ENCODE assay signal across 22 cellular contexts in genomic region chr3:72133329-72134011, GRCh38.
"Had no signal": no experiment of that assay in that cellular context is flagged by ENCODE, and none has a peak within 500 bp of the region (broad histone marks: within the 10 kb centered on the region; RNA-seq: fewer than 3 reads in every experiment).

No MANE protein-coding gene starts in this region.

- ATAC-seq: activated T-cell treated with anti-CD3 and anti-CD28 coated beads, Interleukin-2, amount 50 U/mL, for 72 hours; heart left ventricle; naive thymus-derived CD8-positive, alpha-beta T cell had no signal

- H3K9me3 Mint-ChIP-seq: activated naive CD4-positive, alpha-beta T cell treated with anti-CD3 and anti-CD28 coated beads for 36 hours; dendritic cell treated with granulocyte-macrophage colony-stimulating factor and Interleukin-4, amounts not matched to agents 40 ng/mL and 50 ng/mL, for 4 days had no signal

- H3K36me3 ChIP-seq: heart left ventricle, neural progenitor cell, sigmoid colon, spleen, transverse colon had no signal

- H3K4me3 Mint-ChIP-seq: activated naive CD4-positive, alpha-beta T cell treated with anti-CD3 and anti-CD28 coated beads for 36 hours; activated T-cell treated with anti-CD3 and anti-CD28 coated beads, Interleukin-2, amount 50 U/mL, for 72 hours; brain; dendritic cell treated with granulocyte-macrophage colony-stimulating factor and Interleukin-4, amounts not matched to agents 40 ng/mL and 50 ng/mL, for 4 days; memory B cell; naive thymus-derived CD8-positive, alpha-beta T cell; neural progenitor cell had no signal

- DNase-seq: activated CD4-positive, alpha-beta T cell treated with anti-CD3 and anti-CD28 coated beads, Interleukin-2, amount 50 U/mL, for 4 hours; activated CD4-positive, CD25-positive, alpha-beta regulatory T cell treated with anti-CD3 and anti-CD28 coated beads, Interleukin-2, amount 50 U/mL, for 72 hours; activated effector memory CD4-positive, alpha-beta T cell treated with Interleukin-2 at 50 U/mL for 16 hours; activated naive CD4-positive, alpha-beta T cell treated with anti-CD3 and anti-CD28 coated beads for 36 hours; activated T-cell treated with anti-CD3 and anti-CD28 coated beads, Interleukin-2, amount 50 U/mL, for 72 hours; caudate nucleus; effector CD4-positive, alpha-beta T cell; heart left ventricle; naive thymus-derived CD8-positive, alpha-beta T cell; posterior cingulate gyrus; sigmoid colon; spleen; stimulated activated CD4-positive, alpha-beta T cell treated with anti-CD3 and anti-CD28 coated beads, Interleukin-4, amount 100 ng/mL, for 1 hour; stimulated activated naive CD4-positive, alpha-beta T cell treated with Interleukin-2 at 50 U/mL for 16 hours; T-helper 1 cell; T-helper 9 cell; transverse colon had no signal

- H3K27ac ChIP-seq: heart left ventricle, neural progenitor cell, sigmoid colon, spleen, transverse colon, VCaP had no signal

- H3K4me3 ChIP-seq: heart left ventricle, neural progenitor cell, sigmoid colon, spleen, transverse colon had no signal

- H3K27ac Mint-ChIP-seq: activated naive CD4-positive, alpha-beta T cell treated with anti-CD3 and anti-CD28 coated beads for 36 hours; brain; dendritic cell treated with granulocyte-macrophage colony-stimulating factor and Interleukin-4, amounts not matched to agents 40 ng/mL and 50 ng/mL, for 4 days; memory B cell; naive thymus-derived CD8-positive, alpha-beta T cell; neural progenitor cell had no signal

- H3K4me1 ChIP-seq: neural progenitor cell, transverse colon had no signal

- H3K27me3 Mint-ChIP-seq: naive thymus-derived CD8-positive, alpha-beta T cell had no signal

- H3K9me3 ChIP-seq: sigmoid colon, transverse colon had no signal

- H3K36me3 Mint-ChIP-seq: brain; naive thymus-derived CD8-positive, alpha-beta T cell; neural progenitor cell had no signal

- H3K27me3 ChIP-seq: heart left ventricle, neural progenitor cell, sigmoid colon, spleen, transverse colon had no signal
